In genomic region chr10:46228076-46229071, GRCh38 we compare ENCODE assay signal across 9 cellular contexts. TPM values are rescaled to one million over a fixed set of nuclear protein-coding genes. Genes with fewer than 3 reads are reported as not detected.
DNase-seq lines count a peak whose midpoint lies in the region; ATAC-seq and TF ChIP-seq lines count a peak whose summit lies in the region.
"Had no signal": no experiment of that assay in that cellular context is flagged by ENCODE, and none has a peak within 500 bp of the region (broad histone marks: within the 10 kb centered on the region; RNA-seq: fewer than 3 reads in every experiment).

No MANE protein-coding gene starts in this region.

- intact Hi-C loops in activated T-helper 2 cell treated with anti-CD3 and anti-CD28 coated beads, Interferon-gamma antibody, Interleukin-2, Interleukin-4, amounts not matched to agents 10 μg/mL and 5 μg/mL and 100 μg/mL, durations not matched to agents 14 hours and 24 hours and 36 hours (cut with micrococcal nuclease): no loop called here

- H3K4me1 Mint-ChIP-seq in activated T-helper 2 cell treated with anti-CD3 and anti-CD28 coated beads, Interferon-gamma antibody, Interleukin-2, Interleukin-4, amounts not matched to agents 10 μg/mL and 5 μg/mL and 100 μg/mL, durations not matched to agents 14 hours and 24 hours and 36 hours (ENCODE audit: low read depth): peaks cover 5% of the 10 kb centered on the region

- H3K36me3 Mint-ChIP-seq in activated T-helper 2 cell treated with anti-CD3 and anti-CD28 coated beads, Interferon-gamma antibody, Interleukin-2, Interleukin-4, amounts not matched to agents 10 μg/mL and 5 μg/mL and 100 μg/mL, durations not matched to agents 14 hours and 24 hours and 36 hours (ENCODE audit: low read depth): peaks cover 11% of the 10 kb centered on the region

- H3K27me3 Mint-ChIP-seq in activated T-helper 2 cell treated with anti-CD3 and anti-CD28 coated beads, Interferon-gamma antibody, Interleukin-2, Interleukin-4, amounts not matched to agents 10 μg/mL and 5 μg/mL and 100 μg/mL, durations not matched to agents 14 hours and 24 hours and 36 hours (ENCODE audit: low read depth): no peaks in the 10 kb centered on the region

- peak; percentile 84 for ATAC-seq in HG03175 (IDR thresholded peaks at IDR 0.05; ENCODE audit: unreplicated experiment)
- peak; percentile 89 for ATAC-seq in foreskin keratinocyte

- peak; percentile 29 to 59 for DNase-seq in NCI-H524 (lab: John Stamatoyannopoulos, UW)
- no peak for DNase-seq in NCI-H524 treated with DMSO at 0.1 percent for 48 hours (lab: John Stamatoyannopoulos, UW)
- DNase-seq in RWPE1 (ENCODE audit: low spot score): peak; percentile 77
- peak; percentile 28 for DNase-seq in activated T-helper 2 cell treated with anti-CD3 and anti-CD28 coated beads, Interferon-gamma antibody, Interleukin-2, Interleukin-4, amounts not matched to agents 10 μg/mL and 5 μg/mL and 100 μg/mL, durations not matched to agents 14 hours and 24 hours and 36 hours (ENCODE audit: low spot score)
- peak; percentile 13 to 46 for DNase-seq in foreskin keratinocyte
- DNase-seq in non-pigmented ciliary epithelial cell (ENCODE audit: low read depth): peak; percentile 22
- peak; percentile 89 for DNase-seq in superior temporal gyrus (ENCODE audit: extremely low spot score)

- peaks cover 7% of the 10 kb centered on the region for H3K27me3 ChIP-seq in foreskin keratinocyte

- no peak overlapping the region for H3K4me3 Mint-ChIP-seq in activated T-helper 2 cell treated with anti-CD3 and anti-CD28 coated beads, Interferon-gamma antibody, Interleukin-2, Interleukin-4, amounts not matched to agents 10 μg/mL and 5 μg/mL and 100 μg/mL, durations not matched to agents 14 hours and 24 hours and 36 hours (ENCODE audit: low read depth)

- CTCF ChIA-PET in RWPE1 (lab: Yijun Ruan, JAX): interaction anchor here (0.7 to 1.5 kb wide), 5 partner anchors 11 to 1227 kb away, joined by 3 to 7 read pairs (median 3); no protein-coding TSS in a partner anchor

- H3K4me1 ChIP-seq in foreskin keratinocyte: no peaks in the 10 kb centered on the region

- H3K27ac ChIP-seq in RWPE1: no peak overlapping the region
- H3K27ac ChIP-seq in foreskin keratinocyte: no peak overlapping the region

- H3K9me3 Mint-ChIP-seq in activated T-helper 2 cell treated with anti-CD3 and anti-CD28 coated beads, Interferon-gamma antibody, Interleukin-2, Interleukin-4, amounts not matched to agents 10 μg/mL and 5 μg/mL and 100 μg/mL, durations not matched to agents 14 hours and 24 hours and 36 hours: peaks cover 6% of the 10 kb centered on the region

- peak; percentile 86 for TF ChIP-seq CTCF in RWPE1 (conservative IDR thresholded peaks at IDR 0.05; ENCODE audit: low read depth)
- TF ChIP-seq CTCF in foreskin keratinocyte (conservative IDR thresholded peaks at IDR 0.05): peak; percentile 97

- no peak overlapping the region for H3K27ac Mint-ChIP-seq in activated T-helper 2 cell treated with anti-CD3 and anti-CD28 coated beads, Interferon-gamma antibody, Interleukin-2, Interleukin-4, amounts not matched to agents 10 μg/mL and 5 μg/mL and 100 μg/mL, durations not matched to agents 14 hours and 24 hours and 36 hours

- POLR2A ChIA-PET in RWPE1 (lab: Yijun Ruan, JAX; ENCODE audit: low non-redundant PET): no interaction called here

RNA-seq across cellular contexts. Expression of gene ANTXRL, which starts 58.4 kb away (rescaled TPM):
- not detected in 2 replicates for total RNA-seq in activated T-helper 2 cell treated with anti-CD3 and anti-CD28 coated beads, Interferon-gamma antibody, Interleukin-2, Interleukin-4, amounts not matched to agents 10 μg/mL and 5 μg/mL and 100 μg/mL, durations not matched to agents 14 hours and 24 hours and 36 hours
- not detected in 2 replicates for total RNA-seq in foreskin keratinocyte
- not detected in 2 replicates for polyA plus RNA-seq in foreskin keratinocyte
- total RNA-seq: temporal lobe had no signal
